18 cellular contexts compared by ENCODE assay signal in the genomic region with DNA sequence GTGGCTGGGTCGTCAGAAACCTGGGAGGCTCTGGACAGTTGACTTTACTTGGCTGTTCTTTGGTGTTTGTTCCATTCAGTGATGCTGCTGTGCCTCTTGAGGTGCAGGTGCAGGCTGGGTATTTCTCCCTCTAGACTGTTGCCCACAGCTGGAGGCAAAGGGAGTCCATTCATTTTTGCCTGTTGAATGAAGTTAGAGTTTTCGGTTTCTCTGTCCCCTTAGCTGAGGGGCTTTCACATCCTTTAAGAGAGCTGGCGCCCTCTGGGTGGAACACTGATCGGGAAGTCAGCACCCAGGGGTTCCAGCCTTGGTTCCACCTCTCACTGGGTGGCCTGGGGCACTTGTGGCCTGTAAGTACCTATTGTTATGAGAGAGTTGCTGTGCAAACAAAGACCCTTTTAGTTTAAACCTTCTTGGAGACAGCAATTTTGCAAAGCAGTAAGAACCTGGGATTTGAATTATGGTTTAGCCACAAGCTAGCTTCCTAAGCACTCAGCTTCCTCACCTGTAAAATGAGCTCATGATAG.
DNase-seq lines count a peak whose midpoint lies in the region; FAIRE-seq and TF ChIP-seq lines count a peak whose summit lies in the region.
"Had no signal": no experiment of that assay in that cellular context is flagged by ENCODE, and none has a peak within 500 bp of the region (broad histone marks: within the 10 kb centered on the region; RNA-seq: fewer than 3 reads in every experiment).

No MANE protein-coding gene starts in this region.

- H3K9me3 Mint-ChIP-seq in IgD-negative memory B cell: no peaks in the 10 kb centered on the region
- H3K9me3 Mint-ChIP-seq: activated T-helper 17 cell treated with anti-CD3 and anti-CD28 coated beads, Interleukin-2, amount 50 U/mL, for 72 hours had no signal

- TF ChIP-seq CTCF in H1 (IDR thresholded peaks at IDR 0.05; ENCODE audit: control extremely low read depth in 1 of 3, insufficient read depth in 1 of 3, low read depth in 1 of 3, low read length in 3 of 3) (no peak), prostate gland (IDR thresholded peaks at IDR 0.05) (no peak), osteoblast (IDR thresholded peaks at IDR 0.05; ENCODE audit: extremely low read depth, low read depth, low read length) (no peak)

- FAIRE-seq in H1 (lab: Jason Lieb, UNC) (no peak), small intestine (lab: Jason Lieb, UNC) (no peak)
- FAIRE-seq: pancreas had no signal

- no peak overlapping the region for H2BK5ac ChIP-seq in H1 (ENCODE audit: low read depth, low read length)

- H2AFZ ChIP-seq in H1 (ENCODE audit: low read length) (no peak overlapping the region), osteoblast (ENCODE audit: low read length) (no peak overlapping the region)

- no peak overlapping the region for H3K4ac ChIP-seq in H1 (replicated peaks; ENCODE audit: insufficient read length, low read depth, low read length)

- intact Hi-C loops in prostate gland (cut with DNase I): no loop called here

- peak overlapping the region; percentile 92 to 97 (median 95) for H3K27ac Mint-ChIP-seq in IgD-negative memory B cell
- H3K27ac Mint-ChIP-seq: activated T-helper 17 cell treated with anti-CD3 and anti-CD28 coated beads, Interleukin-2, amount 50 U/mL, for 72 hours; mesothelial cell of epicardium had no signal

- no peak overlapping the region for H2BK12ac ChIP-seq in H1 (ENCODE audit: low read depth, low read length)

- H3K9me3 ChIP-seq in H1 (ENCODE audit: insufficient read depth in 2 of 2, low read depth in 1 of 2, low read length in 1 of 2) (no peaks in the 10 kb centered on the region), small intestine (ENCODE audit: control insufficient read depth, low read depth) (no peaks in the 10 kb centered on the region), prostate gland (no peaks in the 10 kb centered on the region), SJCRH30 (replicated peaks) (no peaks in the 10 kb centered on the region), osteoblast (ENCODE audit: low read depth, low read length) (no peaks in the 10 kb centered on the region)
- H3K9me3 ChIP-seq: adrenal gland, pancreas had no signal

- H3K4me2 ChIP-seq in H1 (ENCODE audit: insufficient read depth in 1 of 2, low read depth in 2 of 2, low read length in 2 of 2): no peak overlapping the region
- H3K4me2 ChIP-seq in osteoblast (ENCODE audit: insufficient read depth, low read length): no peak overlapping the region

- no peaks in the 10 kb centered on the region for H3K4me1 ChIP-seq in H1 (replicated peaks in 1 of 4; ENCODE audit: control insufficient read depth in 3 of 4, insufficient read depth in 4 of 4, low read length in 3 of 4)
- H3K4me1 ChIP-seq in small intestine (ENCODE audit: control insufficient read depth in 2 of 2, insufficient read depth in 1 of 2, low read depth in 1 of 2, low read length in 1 of 2): peaks cover 23 to 30% of the 10 kb centered on the region in 2 donors
- H3K4me1 ChIP-seq in prostate gland (replicated peaks): no peaks in the 10 kb centered on the region
- peaks cover 3% of the 10 kb centered on the region; the same call in 1 of the 2 replicates for H3K4me1 ChIP-seq in SJCRH30
- H3K4me1 ChIP-seq in osteoblast (ENCODE audit: insufficient read depth, low read length): peaks cover 14% of the 10 kb centered on the region

- no peaks in the 10 kb centered on the region for H3K23me2 ChIP-seq in H1 (ENCODE audit: low read depth, low read length)

- no peak overlapping the region for H2BK120ac ChIP-seq in H1 (replicated peaks; ENCODE audit: low read depth, low read length)

- TF ChIP-seq EP300 in H1 (IDR thresholded peaks at IDR 0.05; ENCODE audit: borderline replicate concordance in 1 of 2, low read depth in 2 of 2, low read length in 2 of 2): no peak

- H3K79me2 ChIP-seq in H1 (ENCODE audit: control insufficient read depth in 1 of 2, insufficient read depth in 2 of 2, low read length in 2 of 2) (no peaks in the 10 kb centered on the region), osteoblast (ENCODE audit: insufficient read depth, low read length) (no peaks in the 10 kb centered on the region)

- H3K27ac ChIP-seq in H1 (ENCODE audit: low read depth, low read length) (no peak overlapping the region), small intestine (ENCODE audit: low read depth in 1 of 2, low read length in 1 of 2) (peak overlapping the region; percentile 32 to 37), prostate gland (no peak overlapping the region), SJCRH30 (no peak overlapping the region), osteoblast (ENCODE audit: low read depth, low read length) (no peak overlapping the region)
- H3K27ac ChIP-seq: pancreas, VCaP had no signal

- H3K56ac ChIP-seq in H1 (replicated peaks; ENCODE audit: insufficient read length, low read depth, low read length): no peak overlapping the region

- H3K4me3 Mint-ChIP-seq in IgD-negative memory B cell: peak overlapping the region in 2 of 4 donors; percentile 47
- H3K4me3 Mint-ChIP-seq: activated T-helper 17 cell treated with anti-CD3 and anti-CD28 coated beads, Interleukin-2, amount 50 U/mL, for 72 hours; mesothelial cell of epicardium had no signal

- no peak overlapping the region for H4K5ac ChIP-seq in H1 (ENCODE audit: insufficient read length, low read depth, low read length)

- H3K23ac ChIP-seq in H1 (ENCODE audit: insufficient read length): no peak overlapping the region

- H4K91ac ChIP-seq in H1 (replicated peaks; ENCODE audit: insufficient read length, low read length): no peak overlapping the region

- H3K79me1 ChIP-seq in H1 (ENCODE audit: low read depth, low read length): no peaks in the 10 kb centered on the region

- POLR2A ChIA-PET in H1 (lab: Charles Lee; ENCODE audit: partially characterized antibody): no interaction called here

- CTCF ChIA-PET in H1 (lab: Charles Lee; ENCODE audit: partially characterized antibody): interaction anchor here (0.9 to 2.5 kb wide), 8 partner anchors 10 to 122 kb away, joined by 3 to 11 read pairs (median 5); no protein-coding TSS in a partner anchor

- H3K4me3 ChIP-seq in H1 (ENCODE audit: extremely low read depth in 1 of 4, insufficient read depth in 2 of 4, low read depth in 3 of 4, low read length in 4 of 4) (no peak overlapping the region), small intestine (ENCODE audit: low read depth in 1 of 2, low read length in 2 of 2) (no peak overlapping the region), prostate gland (no peak overlapping the region), SJCRH30 (no peak overlapping the region), osteoblast (ENCODE audit: insufficient read depth, low read length) (no peak overlapping the region)
- H3K4me3 ChIP-seq: adrenal gland, pancreas had no signal

- no peak overlapping the region for H3K14ac ChIP-seq in H1 (ENCODE audit: insufficient read length)

- 79% methylated on average over 4 of the region's 4 CpGs; no CpG with 5 or more reads in 1 of the 2 experiments for WGBS in H1 (ENCODE audit: extremely low coverage in 1 of 2, insufficient coverage in 1 of 2, insufficient read length in 1 of 2, insufficient replicate concordance in 2 of 2, low coverage in 1 of 2, low lambda C conversion rate in 2 of 2, missing lambda C conversion rate in 1 of 2), 2 experiments
- 87 to 90% (median 89%) methylated on average over 4 of the region's 4 CpGs for WGBS in small intestine, 3 donors
- WGBS in prostate gland: 91% methylated on average over 4 of the region's 4 CpGs

- H3K36me3 ChIP-seq in H1 (ENCODE audit: control insufficient read depth in 2 of 4, insufficient read depth in 4 of 4, low read length in 3 of 4) (no peaks in the 10 kb centered on the region), small intestine (ENCODE audit: control insufficient read depth in 2 of 2, insufficient read depth in 2 of 2, low read length in 2 of 2) (no peaks in the 10 kb centered on the region), prostate gland (no peaks in the 10 kb centered on the region), SJCRH30 (no peaks in the 10 kb centered on the region), osteoblast (ENCODE audit: insufficient read depth, low read length) (no peaks in the 10 kb centered on the region)
- H3K36me3 ChIP-seq: adrenal gland, pancreas had no signal

- no peak overlapping the region for H3K18ac ChIP-seq in H1 (ENCODE audit: extremely low read depth, low read length)

- H3K27me3 ChIP-seq in H1 (replicated peaks in 1 of 4; ENCODE audit: control insufficient read depth in 3 of 4, extremely low read depth in 1 of 4, insufficient read depth in 3 of 4, low read length in 3 of 4) (no peaks in the 10 kb centered on the region), small intestine (ENCODE audit: control insufficient read depth in 2 of 2, insufficient read depth in 2 of 2, low read length in 2 of 2) (no peaks in the 10 kb centered on the region), prostate gland (replicated peaks; ENCODE audit: insufficient read depth) (no peaks in the 10 kb centered on the region), SJCRH30 (no peaks in the 10 kb centered on the region), osteoblast (ENCODE audit: insufficient read depth, low read length) (no peaks in the 10 kb centered on the region)
- H3K27me3 ChIP-seq: adrenal gland, pancreas had no signal

- TF ChIP-seq RAD21 in H1 (IDR thresholded peaks at IDR 0.05 in 1 of 2, conservative IDR thresholded peaks at IDR 0.05 in 1 of 2; ENCODE audit: low read depth in 2 of 2, low read length in 2 of 2): no peak

- H4K8ac ChIP-seq in H1 (ENCODE audit: extremely low read depth, insufficient read depth, low read length): no peak overlapping the region

- no peak overlapping the region for H3K9ac ChIP-seq in H1 (replicated peaks in 1 of 4; ENCODE audit: extremely low read depth in 1 of 4, low read depth in 3 of 4, low read length in 3 of 4)

- H2BK20ac ChIP-seq in H1 (ENCODE audit: low read length): no peak overlapping the region; the same call in 1 of the 2 replicates

- no peak for TF ChIP-seq POLR2A in H1 (IDR thresholded peaks at IDR 0.05; ENCODE audit: control extremely low read depth in 1 of 2, low read depth in 2 of 2, low read length in 2 of 2)
- no peak for TF ChIP-seq POLR2A in prostate gland (IDR thresholded peaks at IDR 0.05)

- H2BK15ac ChIP-seq in H1 (ENCODE audit: low read length): 0 out of 2 replicates have a peak overlapping the region, but pooled peaks have one; percentile 6

- H3K4me1 Mint-ChIP-seq in IgD-negative memory B cell: peaks cover 38 to 62% (median 45%) of the 10 kb centered on the region in 3 donors

- DNase-seq in DMS79 treated with DMSO at 0.1 percent for 48 hours (lab: John Stamatoyannopoulos, UW): peak; percentile 19
- no peak for DNase-seq in H1 (ENCODE audit: low read depth in 1 of 2, low spot score in 2 of 2)
- no peak for DNase-seq in small intestine
- DNase-seq in cerebellar cortex (ENCODE audit: low spot score): no peak
- no peak for DNase-seq in prostate gland (ENCODE audit: low spot score)
- DNase-seq in SJCRH30: no peak
- DNase-seq in osteoblast (ENCODE audit: insufficient read length, low spot score, missing footprints): no peak
- DNase-seq: adrenal gland; cerebellar nuclear complex; NCI-H2029; NCI-H526 treated with DMSO at 0.1 percent for 48 hours; pancreas; stimulated activated naive CD4-positive, alpha-beta T cell treated with Interleukin-2 at 50 U/mL for 16 hours; SW 1271 had no signal

- H4K20me1 ChIP-seq in H1 (replicated peaks in 1 of 2; ENCODE audit: control insufficient read depth in 1 of 2, insufficient read depth in 2 of 2, low read length in 2 of 2): no peaks in the 10 kb centered on the region
- peaks cover 11% of the 10 kb centered on the region for H4K20me1 ChIP-seq in osteoblast (ENCODE audit: insufficient read depth, low read length)

- peaks cover 5% of the 10 kb centered on the region for H3K36me3 Mint-ChIP-seq in IgD-negative memory B cell

- no peaks in the 10 kb centered on the region for H3K27me3 Mint-ChIP-seq in IgD-negative memory B cell
- H3K27me3 Mint-ChIP-seq: activated T-helper 17 cell treated with anti-CD3 and anti-CD28 coated beads, Interleukin-2, amount 50 U/mL, for 72 hours had no signal

- no peak overlapping the region for H2AK5ac ChIP-seq in H1 (ENCODE audit: low read depth, low read length)

Comparison
In these comparisons a context has a peak if more than half of its experiments do, and no peak if none do; other contexts are left out.
1. H3K27ac ChIP-seq: peak in small intestine (2 of 2); none in H1 (single experiment), prostate gland (0 of 2), SJCRH30 (single experiment) and osteoblast (single experiment).